Comparison of ENCODE assay signal across 20 cellular contexts in genomic region chr2:168424112-168424951, GRCh38. TPM values are rescaled to one million over a fixed set of nuclear protein-coding genes. Genes with fewer than 3 reads are reported as not detected.
DNase-seq lines count a peak whose midpoint lies in the region; ATAC-seq and TF ChIP-seq lines count a peak whose summit lies in the region.
"Had no signal": no experiment of that assay in that cellular context is flagged by ENCODE, and none has a peak within 500 bp of the region (broad histone marks: within the 10 kb centered on the region; RNA-seq: fewer than 3 reads in every experiment).

No MANE protein-coding gene starts in this region.

- no peaks in the 10 kb centered on the region; the same call in 1 of the 2 replicates for H3F3A ChIP-seq in GM23248 (ENCODE audit: insufficient read depth)

- 27 to 44% methylated on average over 2 of the region's 2 CpGs for WGBS in GM23248 (ENCODE audit: low coverage in 1 of 2, low lambda C conversion rate in 2 of 2, missing lambda C conversion rate in 2 of 2), 2 experiments
- 52% methylated on average over 2 of the region's 2 CpGs for WGBS in suprapubic skin

- TF ChIP-seq EP300 in suprapubic skin (IDR thresholded peaks at IDR 0.05) = no peak

- H3K4me1 Mint-ChIP-seq in T-helper 2 cell treated with Interferon-gamma antibody and Interleukin-4, amounts not matched to agents 5 μg/mL and 100 μg/mL, for 36 hours (ENCODE audit: low read depth) = peaks cover 20% of the 10 kb centered on the region

- H3K79me2 ChIP-seq in GM23248 (ENCODE audit: insufficient read depth) = no peaks in the 10 kb centered on the region
- no peaks in the 10 kb centered on the region for H3K79me2 ChIP-seq in OCI-LY3 (ENCODE audit: low read length)

- no peaks in the 10 kb centered on the region for H3K27me3 Mint-ChIP-seq in T-helper 2 cell treated with Interferon-gamma antibody and Interleukin-4, amounts not matched to agents 5 μg/mL and 100 μg/mL, for 36 hours (ENCODE audit: low read depth)

- H3K27ac Mint-ChIP-seq in T-helper 2 cell treated with Interferon-gamma antibody and Interleukin-4, amounts not matched to agents 5 μg/mL and 100 μg/mL, for 36 hours = no peak overlapping the region
- H3K27ac Mint-ChIP-seq: activated CD8-positive, alpha-beta memory T cell treated with anti-CD3 and anti-CD28 coated beads, Interleukin-2, amount 10 ng/mL, durations not matched to agents 7 days and 5 days had no signal

- in situ Hi-C loops in GM23248 (cut with MboI) = no loop called here

- ATAC-seq in GM19397 (IDR thresholded peaks at IDR 0.05; ENCODE audit: unreplicated experiment) = no peak
- ATAC-seq: activated CD8-positive, alpha-beta memory T cell treated with anti-CD3 and anti-CD28 coated beads, Interleukin-2, amount 10 ng/mL, durations not matched to agents 7 days and 5 days; foreskin keratinocyte; left lung; stimulated activated naive CD8-positive, alpha-beta T cell treated with anti-CD3 and anti-CD28 coated beads, Interleukin-15, Interleukin-2, amounts not matched to agents 100 U/mL and 50 U/mL, for 24 hours had no signal

- H3K4me2 ChIP-seq in GM23248 (ENCODE audit: unreplicated experiment) (no peak overlapping the region), OCI-LY3 (ENCODE audit: low read length) (no peak overlapping the region)

- POLR2A ChIA-PET in AG04450 (lab: Yijun Ruan, JAX) = no interaction called here

- H3K4me1 ChIP-seq in GM23248 (ENCODE audit: insufficient read depth) (no peaks in the 10 kb centered on the region), OCI-LY3 (ENCODE audit: low read length) (peaks cover 50% of the 10 kb centered on the region), suprapubic skin (no peaks in the 10 kb centered on the region)
- H3K4me1 ChIP-seq: foreskin keratinocyte, left lung, Peyer's patch had no signal

- TF ChIP-seq POLR2A in suprapubic skin (IDR thresholded peaks at IDR 0.05) = no peak

- peak; percentile 3 for DNase-seq in AG04450 (ENCODE audit: low read depth, low spot score)
- DNase-seq in GM23248 = no peak
- peak; percentile 87 for DNase-seq in fibroblast of gingiva (ENCODE audit: low read depth)
- DNase-seq in LoVo (ENCODE audit: low spot score) = no peak
- DNase-seq in suprapubic skin (ENCODE audit: low spot score in 2 of 2) = no peak
- DNase-seq in T-helper 2 cell treated with Interferon-gamma antibody and Interleukin-4, amounts not matched to agents 5 μg/mL and 100 μg/mL, for 36 hours (ENCODE audit: low spot score) = no peak
- DNase-seq: activated CD8-positive, alpha-beta memory T cell treated with anti-CD3 and anti-CD28 coated beads, Interleukin-2, amount 10 ng/mL, durations not matched to agents 7 days and 5 days; activated naive CD4-positive, alpha-beta T cell; Caco-2; foreskin keratinocyte; GF-D8; KG1; left lung; NCI-H1417; NCI-H510A; Peyer's patch; stimulated activated naive CD8-positive, alpha-beta T cell treated with anti-CD3 and anti-CD28 coated beads, Interleukin-15, Interleukin-2, amounts not matched to agents 100 U/mL and 50 U/mL, for 24 hours; WERI-Rb-1 had no signal

- no peaks in the 10 kb centered on the region for H3K9me2 ChIP-seq in GM23248 (ENCODE audit: insufficient read depth)

- no peak overlapping the region for H3K27ac ChIP-seq in AG04450 (ENCODE audit: low read depth, low read length)
- no peak overlapping the region for H3K27ac ChIP-seq in GM23248
- H3K27ac ChIP-seq in OCI-LY3 (ENCODE audit: low read length) = peak overlapping the region; percentile 13; the same call in 1 of the 2 replicates
- H3K27ac ChIP-seq in suprapubic skin = no peak overlapping the region
- H3K27ac ChIP-seq: foreskin keratinocyte, left lung, Peyer's patch, WERI-Rb-1 had no signal

- no peak overlapping the region for H3K9ac ChIP-seq in GM23248
- H3K9ac ChIP-seq in OCI-LY3 (ENCODE audit: low read length) = no peak overlapping the region

- H3K36me3 ChIP-seq in GM23248 (ENCODE audit: low read depth) (no peaks in the 10 kb centered on the region), OCI-LY3 (replicated peaks; ENCODE audit: low read depth, low read length) (peaks cover 19% of the 10 kb centered on the region), suprapubic skin (no peaks in the 10 kb centered on the region)
- H3K36me3 ChIP-seq: left lung, Peyer's patch, WERI-Rb-1 had no signal

- H4K20me1 ChIP-seq in GM23248 (ENCODE audit: insufficient read depth) = no peaks in the 10 kb centered on the region
- H4K20me1 ChIP-seq in OCI-LY3 (ENCODE audit: insufficient read depth, low read length) = no peaks in the 10 kb centered on the region

- H2AFZ ChIP-seq in GM23248 = 0 out of 2 replicates have a peak overlapping the region, but pooled peaks have one; percentile 3
- H2AFZ ChIP-seq in OCI-LY3 (ENCODE audit: low read depth, low read length) = no peak overlapping the region

- no peaks in the 10 kb centered on the region for H3K36me3 Mint-ChIP-seq in T-helper 2 cell treated with Interferon-gamma antibody and Interleukin-4, amounts not matched to agents 5 μg/mL and 100 μg/mL, for 36 hours (ENCODE audit: low read depth)
- H3K36me3 Mint-ChIP-seq: activated CD8-positive, alpha-beta memory T cell treated with anti-CD3 and anti-CD28 coated beads, Interleukin-2, amount 10 ng/mL, durations not matched to agents 7 days and 5 days had no signal

- no peak overlapping the region for H3K4me3 Mint-ChIP-seq in T-helper 2 cell treated with Interferon-gamma antibody and Interleukin-4, amounts not matched to agents 5 μg/mL and 100 μg/mL, for 36 hours
- H3K4me3 Mint-ChIP-seq: activated CD8-positive, alpha-beta memory T cell treated with anti-CD3 and anti-CD28 coated beads, Interleukin-2, amount 10 ng/mL, durations not matched to agents 7 days and 5 days had no signal

- no peak overlapping the region for H3K4me3 ChIP-seq in AG04450 (ENCODE audit: low read depth, low read length)
- H3K4me3 ChIP-seq in GM23248 = no peak overlapping the region
- no peak overlapping the region for H3K4me3 ChIP-seq in OCI-LY3 (ENCODE audit: low read length)
- H3K4me3 ChIP-seq in suprapubic skin = no peak overlapping the region
- H3K4me3 ChIP-seq: left lung, Peyer's patch had no signal

- H3K9me3 ChIP-seq in AG04450 (ENCODE audit: control insufficient read depth, insufficient read depth, low read length) = no peaks in the 10 kb centered on the region
- H3K9me3 ChIP-seq in GM23248 (ENCODE audit: low read depth) = no peaks in the 10 kb centered on the region
- peaks cover 18% of the 10 kb centered on the region; the same call in 1 of the 2 replicates for H3K9me3 ChIP-seq in OCI-LY3 (ENCODE audit: insufficient read depth, low read length)
- H3K9me3 ChIP-seq in suprapubic skin = no peaks in the 10 kb centered on the region
- H3K9me3 ChIP-seq: Caco-2, left lung, Peyer's patch had no signal

- H3K9me3 Mint-ChIP-seq in T-helper 2 cell treated with Interferon-gamma antibody and Interleukin-4, amounts not matched to agents 5 μg/mL and 100 μg/mL, for 36 hours = no peaks in the 10 kb centered on the region

- CTCF ChIA-PET in AG04450 (lab: Charles Lee) = no interaction called here

- TF ChIP-seq CTCF in AG04450 (IDR thresholded peaks at IDR 0.05; ENCODE audit: low read depth, low read length) (no peak), OCI-LY3 (IDR thresholded peaks at IDR 0.05; ENCODE audit: low read depth, low read length) (no peak), suprapubic skin (IDR thresholded peaks at IDR 0.05) (no peak)

- H3K27me3 ChIP-seq in AG04450 (ENCODE audit: control insufficient read depth, insufficient read depth, low read length) (no peaks in the 10 kb centered on the region), GM23248 (replicated peaks; ENCODE audit: insufficient read depth) (no peaks in the 10 kb centered on the region; the same call in 1 of the 2 replicates), OCI-LY3 (ENCODE audit: low read depth, low read length) (no peaks in the 10 kb centered on the region), suprapubic skin (no peaks in the 10 kb centered on the region)
- H3K27me3 ChIP-seq: foreskin keratinocyte, left lung, Peyer's patch had no signal

RNA-seq across cellular contexts. Expression of gene CERS6, which starts 31.7 kb away (rescaled TPM):
- polyA plus RNA-seq in AG04450 (2011; rRNA removed) (5.4 and 6.2 TPM in 2 replicates), GM23248 (2016; fragmentation: Nextera tagmentation; extraction: Ambion mirVana) (7.9 and 8.3 TPM in 2 replicates)
- polyA minus RNA-seq in AG04450 (2011; rRNA and poly(A)+ RNA removed) = 4.9 and 7.2 TPM in 2 replicates
- 16.0 and 17.8 TPM in 2 replicates for total RNA-seq in GM23248 (2014; rRNA removed; shearing (Covaris generic))
- total RNA-seq in suprapubic skin = 10 to 100 TPM; 68.7 to 83.3 (median 77.0) TPM

Comparison
In these comparisons a context has a peak if more than half of its experiments do, and no peak if none do; other contexts are left out.
1. DNase-seq: peak in AG04450 (single experiment) and fibroblast of gingiva (single experiment); none in GM23248 (single experiment), LoVo (single experiment), suprapubic skin (0 of 2) and T-helper 2 cell treated with Interferon-gamma antibody and Interleukin-4, amounts not matched to agents 5 μg/mL and 100 μg/mL, for 36 hours (single experiment).